8 cellular contexts compared by ENCODE assay signal in the genomic region with DNA sequence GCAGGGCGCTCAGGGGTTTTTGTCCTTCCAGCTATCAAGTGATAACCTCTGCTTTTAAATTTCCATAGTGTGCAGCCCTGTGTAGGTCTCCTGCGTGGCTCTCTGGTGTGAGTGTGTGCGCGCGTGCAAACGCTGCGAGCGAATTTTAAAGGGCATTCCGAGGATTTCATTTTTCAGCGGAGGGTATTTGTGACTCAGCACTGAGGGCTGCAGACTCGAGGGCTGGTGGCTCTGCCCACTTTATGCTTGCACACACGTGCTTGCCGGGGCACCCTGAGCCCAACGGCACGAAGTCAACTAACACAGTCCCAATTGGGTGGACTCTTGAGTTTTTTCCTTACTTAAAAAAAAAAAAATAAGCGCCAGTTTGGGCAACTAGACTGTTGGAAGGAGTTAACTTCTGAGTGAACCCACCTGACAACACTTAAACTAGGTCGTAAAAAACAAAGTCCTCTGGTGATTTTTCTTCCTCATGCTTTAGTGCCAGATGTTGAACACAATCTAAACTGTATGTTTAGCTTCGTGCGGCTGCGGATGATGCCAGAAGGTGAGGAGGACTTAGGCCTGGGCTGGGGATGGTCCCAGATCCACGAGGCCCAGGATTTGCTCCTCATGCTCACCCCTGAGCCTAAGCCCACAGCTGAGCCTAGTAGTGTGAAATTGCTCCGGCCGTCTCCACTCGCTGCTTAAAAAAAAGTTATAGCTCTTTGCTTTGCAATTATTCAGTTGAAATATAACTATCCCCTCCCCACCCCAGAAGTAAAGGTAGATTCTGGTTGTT. TPM values are rescaled to one million over a fixed set of nuclear protein-coding genes. Genes with fewer than 3 reads are reported as not detected.
DNase-seq lines count a peak whose midpoint lies in the region; ATAC-seq and TF ChIP-seq lines count a peak whose summit lies in the region.

No MANE protein-coding gene starts in this region.

- TF ChIP-seq CTCF in lower lobe of right lung (IDR thresholded peaks at IDR 0.05) (no peak), vagina (IDR thresholded peaks at IDR 0.05) (no peak)

- no peaks in the 10 kb centered on the region for H3K36me3 ChIP-seq in lower lobe of right lung
- H3K36me3 ChIP-seq in vagina = no peaks in the 10 kb centered on the region

- intact Hi-C loops in lower lobe of right lung (cut with DNase I) = no loop called here
- intact Hi-C loops in vagina (cut with DNase I) = no loop called here

- no peaks in the 10 kb centered on the region for H3K9me3 Mint-ChIP-seq in stimulated activated naive CD8-positive, alpha-beta T cell treated with anti-CD3 and anti-CD28 coated beads, Interleukin-15, Interleukin-2, amounts not matched to agents 100 ng/mL and 50 ng/mL, for 24 hours
- no peaks in the 10 kb centered on the region for H3K9me3 Mint-ChIP-seq in activated naive CD4-positive, alpha-beta T cell treated with anti-CD3 and anti-CD28 coated beads, Interleukin-2, amount 50 U/mL, for 24 hours

- H3K27me3 Mint-ChIP-seq in stimulated activated naive CD8-positive, alpha-beta T cell treated with anti-CD3 and anti-CD28 coated beads, Interleukin-15, Interleukin-2, amounts not matched to agents 100 ng/mL and 50 ng/mL, for 24 hours = peaks cover 60% of the 10 kb centered on the region
- peaks cover 10% of the 10 kb centered on the region for H3K27me3 Mint-ChIP-seq in activated naive CD4-positive, alpha-beta T cell treated with anti-CD3 and anti-CD28 coated beads, Interleukin-2, amount 50 U/mL, for 24 hours

- peaks cover 57% of the 10 kb centered on the region for H3K4me1 Mint-ChIP-seq in stimulated activated naive CD8-positive, alpha-beta T cell treated with anti-CD3 and anti-CD28 coated beads, Interleukin-15, Interleukin-2, amounts not matched to agents 100 ng/mL and 50 ng/mL, for 24 hours (ENCODE audit: low read depth)
- H3K4me1 Mint-ChIP-seq in activated naive CD4-positive, alpha-beta T cell treated with anti-CD3 and anti-CD28 coated beads, Interleukin-2, amount 50 U/mL, for 24 hours = peaks cover 44% of the 10 kb centered on the region

- peaks cover 54% of the 10 kb centered on the region for H3K4me1 ChIP-seq in lower lobe of right lung
- peaks cover 55% of the 10 kb centered on the region for H3K4me1 ChIP-seq in vagina

- H3K36me3 Mint-ChIP-seq in stimulated activated naive CD8-positive, alpha-beta T cell treated with anti-CD3 and anti-CD28 coated beads, Interleukin-15, Interleukin-2, amounts not matched to agents 100 ng/mL and 50 ng/mL, for 24 hours (ENCODE audit: low read depth) = no peaks in the 10 kb centered on the region
- H3K36me3 Mint-ChIP-seq in activated naive CD4-positive, alpha-beta T cell treated with anti-CD3 and anti-CD28 coated beads, Interleukin-2, amount 50 U/mL, for 24 hours = no peaks in the 10 kb centered on the region

- H3K27ac ChIP-seq in lower lobe of right lung (no peak overlapping the region), vagina (peak overlapping the region; percentile 21)

- H3K27ac Mint-ChIP-seq in stimulated activated naive CD8-positive, alpha-beta T cell treated with anti-CD3 and anti-CD28 coated beads, Interleukin-15, Interleukin-2, amounts not matched to agents 100 ng/mL and 50 ng/mL, for 24 hours = no peak overlapping the region
- H3K27ac Mint-ChIP-seq in activated naive CD4-positive, alpha-beta T cell treated with anti-CD3 and anti-CD28 coated beads, Interleukin-2, amount 50 U/mL, for 24 hours = no peak overlapping the region

- peaks cover 68% of the 10 kb centered on the region for H3K27me3 ChIP-seq in lower lobe of right lung (ENCODE audit: low read depth)
- no peaks in the 10 kb centered on the region for H3K27me3 ChIP-seq in vagina

- H3K4me3 ChIP-seq in lower lobe of right lung (peak overlapping the region; percentile 72), vagina (peak overlapping the region; percentile 54 to 70)

- H3K9me3 ChIP-seq in lower lobe of right lung (no peaks in the 10 kb centered on the region), vagina (no peaks in the 10 kb centered on the region)

- no peak for ATAC-seq in stimulated activated naive CD8-positive, alpha-beta T cell treated with anti-CD3 and anti-CD28 coated beads, Interleukin-15, Interleukin-2, amounts not matched to agents 100 U/mL and 50 U/mL, for 24 hours
- ATAC-seq in lower lobe of right lung = no peak

- no peak for TF ChIP-seq POLR2A in vagina (IDR thresholded peaks at IDR 0.05)

- DNase-seq in stimulated activated naive CD8-positive, alpha-beta T cell treated with anti-CD3 and anti-CD28 coated beads, Interleukin-15, Interleukin-2, amounts not matched to agents 100 U/mL and 50 U/mL, for 24 hours = no peak
- DNase-seq in lower lobe of right lung (no peak), vagina (ENCODE audit: extremely low spot score in 2 of 2) (no peak), inferior parietal cortex (ENCODE audit: extremely low spot score) (no peak), 8988T (no peak), islet precursor cell (no peak)

- peak overlapping the region; percentile 58 for H3K4me3 Mint-ChIP-seq in stimulated activated naive CD8-positive, alpha-beta T cell treated with anti-CD3 and anti-CD28 coated beads, Interleukin-15, Interleukin-2, amounts not matched to agents 100 ng/mL and 50 ng/mL, for 24 hours
- H3K4me3 Mint-ChIP-seq in activated naive CD4-positive, alpha-beta T cell treated with anti-CD3 and anti-CD28 coated beads, Interleukin-2, amount 50 U/mL, for 24 hours = peak overlapping the region; percentile 91

RNA-seq across cellular contexts. Expression of gene FGF9, which starts 2.1 kb away (rescaled TPM):
- total RNA-seq in lower lobe of right lung = 1.6 TPM
- total RNA-seq in vagina = 0.25 TPM
